16 cellular contexts compared by ENCODE assay signal in the genomic region with DNA sequence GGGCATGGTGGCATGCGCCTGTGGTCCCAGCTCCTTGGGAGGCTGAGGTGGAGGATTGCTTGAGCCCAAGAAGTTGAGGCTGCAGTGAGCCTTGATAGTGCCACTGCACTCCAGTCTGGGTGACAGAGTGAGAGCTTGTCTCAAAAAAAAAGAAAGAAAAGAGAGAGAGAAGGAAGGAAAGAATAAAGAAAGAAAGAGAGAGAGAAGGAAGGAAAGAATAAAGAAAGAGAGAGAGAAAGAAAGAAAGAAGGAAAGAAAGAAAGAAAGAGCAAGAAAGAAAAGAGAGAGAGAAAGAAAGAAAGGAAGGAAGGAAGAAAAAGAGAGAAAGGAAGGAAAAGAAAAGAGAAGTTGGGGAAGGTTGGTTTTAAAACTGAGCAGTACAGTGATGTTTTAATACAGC. TPM values are rescaled to one million over a fixed set of nuclear protein-coding genes. Genes with fewer than 3 reads are reported as not detected.
DNase-seq lines count a peak whose midpoint lies in the region; ATAC-seq and TF ChIP-seq lines count a peak whose summit lies in the region.
"Had no signal": no experiment of that assay in that cellular context is flagged by ENCODE, and none has a peak within 500 bp of the region (broad histone marks: within the 10 kb centered on the region; RNA-seq: fewer than 3 reads in every experiment).

No MANE protein-coding gene starts in this region.

- H3K27me3 Mint-ChIP-seq in activated T-cell treated with anti-CD3 and anti-CD28 coated beads, Interleukin-2, amount 50 U/mL, for 72 hours (ENCODE audit: low read depth), result peaks cover 14% of the 10 kb centered on the region
- H3K27me3 Mint-ChIP-seq in activated T-cell treated with anti-CD3 and anti-CD28 coated beads, Interleukin-2, amount 50 U/mL, for 4 hours (ENCODE audit: low read depth), result peaks cover 6% of the 10 kb centered on the region
- H3K27me3 Mint-ChIP-seq in activated T-helper 17 cell treated with anti-CD3 and anti-CD28 coated beads, Interleukin-2, amount 50 U/mL, for 72 hours, result peaks cover 10% of the 10 kb centered on the region
- H3K27me3 Mint-ChIP-seq in glutamatergic neuron (ENCODE audit: unreplicated experiment), result peaks cover 1% of the 10 kb centered on the region

- H3K9me3 ChIP-seq in neutrophil, result no peaks in the 10 kb centered on the region
- H3K9me3 ChIP-seq: A549, BE2C had no signal

- peaks cover 20 to 29% of the 10 kb centered on the region in 2 experiments for H3K4me1 ChIP-seq in neutrophil (ENCODE audit: control insufficient read depth in 1 of 2, insufficient read depth in 1 of 2, low read depth in 1 of 2, low read length in 1 of 2)
- H3K4me1 ChIP-seq: BE2C had no signal

- H3K27me3 ChIP-seq in neutrophil, result no peaks in the 10 kb centered on the region
- H3K27me3 ChIP-seq: BE2C had no signal

- peaks cover 31% of the 10 kb centered on the region for H3K4me1 Mint-ChIP-seq in activated T-cell treated with anti-CD3 and anti-CD28 coated beads, Interleukin-2, amount 50 U/mL, for 72 hours (ENCODE audit: low read depth)
- H3K4me1 Mint-ChIP-seq in activated T-cell treated with anti-CD3 and anti-CD28 coated beads, Interleukin-2, amount 50 U/mL, for 4 hours (ENCODE audit: low read depth), result peaks cover 3% of the 10 kb centered on the region
- peaks cover 12% of the 10 kb centered on the region for H3K4me1 Mint-ChIP-seq in activated T-helper 17 cell treated with anti-CD3 and anti-CD28 coated beads, Interleukin-2, amount 50 U/mL, for 72 hours
- no peaks in the 10 kb centered on the region for H3K4me1 Mint-ChIP-seq in glutamatergic neuron (ENCODE audit: low read depth, unreplicated experiment)

- H3K27ac Mint-ChIP-seq in activated T-cell treated with anti-CD3 and anti-CD28 coated beads, Interleukin-2, amount 50 U/mL, for 72 hours, result peak overlapping the region; percentile 95
- peak overlapping the region; percentile 54 for H3K27ac Mint-ChIP-seq in activated T-helper 17 cell treated with anti-CD3 and anti-CD28 coated beads, Interleukin-2, amount 50 U/mL, for 72 hours
- H3K27ac Mint-ChIP-seq in glutamatergic neuron (ENCODE audit: unreplicated experiment), result no peak overlapping the region
- H3K27ac Mint-ChIP-seq: CD4-positive, alpha-beta memory T cell had no signal

- no peak overlapping the region for H3K4me3 ChIP-seq in neutrophil (ENCODE audit: low read depth in 1 of 2, low read length in 1 of 2)
- H3K4me3 ChIP-seq: A549 had no signal

- no peak for ATAC-seq in activated T-cell treated with anti-CD3 and anti-CD28 coated beads, Interleukin-2, amount 50 U/mL, for 72 hours (replicated peaks in 1 of 2)
- ATAC-seq in activated T-cell treated with anti-CD3 and anti-CD28 coated beads, Interleukin-2, amount 50 U/mL, for 4 hours, result no peak
- ATAC-seq in activated T-helper 17 cell treated with anti-CD3 and anti-CD28 coated beads, Interleukin-2, amount 50 U/mL, for 72 hours (replicated peaks), result no peak
- ATAC-seq: A549 had no signal

- TF ChIP-seq CTCF in neutrophil (IDR thresholded peaks at IDR 0.05) (no peak), glutamatergic neuron (IDR thresholded peaks at IDR 0.05; ENCODE audit: partially characterized antibody, unreplicated experiment) (no peak)

- H3K9me3 Mint-ChIP-seq in activated T-cell treated with anti-CD3 and anti-CD28 coated beads, Interleukin-2, amount 50 U/mL, for 72 hours, result no peaks in the 10 kb centered on the region
- no peaks in the 10 kb centered on the region for H3K9me3 Mint-ChIP-seq in activated T-cell treated with anti-CD3 and anti-CD28 coated beads, Interleukin-2, amount 50 U/mL, for 4 hours
- no peaks in the 10 kb centered on the region for H3K9me3 Mint-ChIP-seq in activated T-helper 17 cell treated with anti-CD3 and anti-CD28 coated beads, Interleukin-2, amount 50 U/mL, for 72 hours
- H3K9me3 Mint-ChIP-seq in glutamatergic neuron (ENCODE audit: unreplicated experiment), result peaks cover 1% of the 10 kb centered on the region
- H3K9me3 Mint-ChIP-seq: CD4-positive, alpha-beta memory T cell had no signal

- no peak for DNase-seq in activated T-cell treated with anti-CD3 and anti-CD28 coated beads, Interleukin-2, amount 50 U/mL, for 72 hours
- no peak for DNase-seq in activated T-cell treated with anti-CD3 and anti-CD28 coated beads, Interleukin-2, amount 50 U/mL, for 4 hours
- DNase-seq in glutamatergic neuron, result no peak
- DNase-seq in dermis blood vessel endothelial cell, result no peak
- no peak for DNase-seq in NOMO-1 treated with DMSO at 0.1 percent for 48 hours (lab: John Stamatoyannopoulos, UW; ENCODE audit: unreplicated experiment)
- DNase-seq: BE2C; CD4-positive, alpha-beta memory T cell; COR-L47; DND-41; GDM1; HCEC 1CT had no signal

- no peaks in the 10 kb centered on the region for H3K36me3 ChIP-seq in neutrophil
- H3K36me3 ChIP-seq: BE2C had no signal

- peak overlapping the region; percentile 31 to 56 for H3K4me3 Mint-ChIP-seq in activated T-cell treated with anti-CD3 and anti-CD28 coated beads, Interleukin-2, amount 50 U/mL, for 72 hours
- no peak overlapping the region for H3K4me3 Mint-ChIP-seq in activated T-cell treated with anti-CD3 and anti-CD28 coated beads, Interleukin-2, amount 50 U/mL, for 4 hours
- peak overlapping the region; percentile 39 for H3K4me3 Mint-ChIP-seq in activated T-helper 17 cell treated with anti-CD3 and anti-CD28 coated beads, Interleukin-2, amount 50 U/mL, for 72 hours
- no peak overlapping the region for H3K4me3 Mint-ChIP-seq in glutamatergic neuron (ENCODE audit: unreplicated experiment)
- H3K4me3 Mint-ChIP-seq: CD4-positive, alpha-beta memory T cell had no signal

- peak overlapping the region; percentile 34 for H3K27ac ChIP-seq in neutrophil
- H3K27ac ChIP-seq: A549, C4-2B, HL-60 had no signal

- H3K36me3 Mint-ChIP-seq in activated T-cell treated with anti-CD3 and anti-CD28 coated beads, Interleukin-2, amount 50 U/mL, for 72 hours (ENCODE audit: insufficient read depth in 2 of 2), result peaks cover 0 to 1% of the 10 kb centered on the region in 2 donors
- H3K36me3 Mint-ChIP-seq in activated T-cell treated with anti-CD3 and anti-CD28 coated beads, Interleukin-2, amount 50 U/mL, for 4 hours (ENCODE audit: insufficient read depth), result no peaks in the 10 kb centered on the region
- no peaks in the 10 kb centered on the region for H3K36me3 Mint-ChIP-seq in activated T-helper 17 cell treated with anti-CD3 and anti-CD28 coated beads, Interleukin-2, amount 50 U/mL, for 72 hours (ENCODE audit: low read depth)
- H3K36me3 Mint-ChIP-seq in glutamatergic neuron (ENCODE audit: unreplicated experiment), result no peaks in the 10 kb centered on the region
- H3K36me3 Mint-ChIP-seq: CD4-positive, alpha-beta memory T cell had no signal

RNA-seq across cellular contexts. Expression of a gene that starts 49.0 kb away (rescaled TPM):
- 10 to 100 TPM; 63.3 to 69.3 TPM for total RNA-seq in activated T-cell treated with anti-CD3 and anti-CD28 coated beads, Interleukin-2, amount 50 U/mL, for 72 hours
- total RNA-seq in activated T-cell treated with anti-CD3 and anti-CD28 coated beads, Interleukin-2, amount 50 U/mL, for 4 hours, result 10 to 100 TPM; 29.9 to 36.6 (median 33.7) TPM
- total RNA-seq in activated T-helper 17 cell treated with anti-CD3 and anti-CD28 coated beads, Interleukin-2, amount 50 U/mL, for 72 hours, result 10 to 100 TPM; 12.9 to 32.6 TPM
- total RNA-seq in glutamatergic neuron (ENCODE audit: unreplicated experiment), result 87.0 TPM
- total RNA-seq in dermis blood vessel endothelial cell, result 125 and 137 TPM in 2 replicates

Comparison
In these comparisons a context has a peak if more than half of its experiments do, and no peak if none do; other contexts are left out.
1. H3K4me3 Mint-ChIP-seq: peak in activated T-cell treated with anti-CD3 and anti-CD28 coated beads, Interleukin-2, amount 50 U/mL, for 72 hours (2 of 2) and activated T-helper 17 cell treated with anti-CD3 and anti-CD28 coated beads, Interleukin-2, amount 50 U/mL, for 72 hours (single experiment); none in activated T-cell treated with anti-CD3 and anti-CD28 coated beads, Interleukin-2, amount 50 U/mL, for 4 hours (single experiment) and glutamatergic neuron (single experiment).